ENCODE assay signal across 9 cellular contexts in the genomic region with DNA sequence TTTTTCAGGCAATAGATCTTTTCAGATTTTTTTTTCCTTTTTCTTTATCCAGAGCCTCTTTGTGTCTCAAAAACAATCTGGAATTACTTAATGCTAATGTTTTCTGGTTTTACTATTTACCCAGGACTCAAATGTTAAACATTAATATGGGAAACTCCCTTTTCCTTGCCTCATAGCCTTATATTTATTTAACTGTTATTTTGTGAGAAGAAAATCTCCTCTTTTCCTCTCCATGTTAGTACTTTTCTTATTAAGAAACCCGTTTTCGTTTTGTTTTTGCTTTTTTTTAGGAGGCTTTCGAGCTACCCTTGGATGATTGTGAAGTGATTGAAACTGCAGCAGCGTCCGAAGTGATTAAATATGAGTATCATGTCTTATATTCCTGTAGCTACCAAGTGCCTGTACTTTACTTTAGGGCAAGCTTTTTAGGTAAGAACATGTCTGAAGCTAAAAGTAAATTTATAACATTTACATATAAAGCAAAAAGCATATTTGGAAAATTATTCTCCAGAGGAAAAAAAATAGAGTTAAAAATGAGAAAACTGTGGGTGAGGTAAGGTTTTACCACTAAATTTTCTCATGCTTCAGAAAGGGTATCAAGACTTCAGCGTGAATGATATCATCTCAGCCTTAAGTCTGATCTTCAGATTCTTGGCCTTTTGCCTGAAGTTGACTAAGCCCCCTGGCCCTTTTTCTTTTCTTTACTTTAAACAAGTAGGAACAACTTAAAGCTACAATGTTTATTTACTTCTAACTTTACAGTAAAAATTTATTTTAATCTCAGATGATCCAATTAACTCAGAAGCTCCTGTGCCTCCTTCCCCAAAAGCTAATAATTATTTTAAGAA.
DNase-seq lines count a peak whose midpoint lies in the region; ATAC-seq, FAIRE-seq and TF ChIP-seq lines count a peak whose summit lies in the region.
"Had no signal": no experiment of that assay in that cellular context is flagged by ENCODE, and none has a peak within 500 bp of the region (broad histone marks: within the 10 kb centered on the region; RNA-seq: fewer than 3 reads in every experiment).

No MANE protein-coding gene starts in this region.

- peak overlapping the region; percentile 48 to 76 (median 60) for H3K27ac ChIP-seq in gastrocnemius medialis

- ATAC-seq in SK-N-SH treated with all-trans-retinoic acid at 6 μM for 48 hours (peak; percentile 67), gastrocnemius medialis (no peak), GM19463 (IDR thresholded peaks at IDR 0.05; ENCODE audit: unreplicated experiment) (no peak), HG03342 (IDR thresholded peaks at IDR 0.05; ENCODE audit: unreplicated experiment) (no peak)

- no peak overlapping the region for H3K4me3 ChIP-seq in gastrocnemius medialis

- no peak for TF ChIP-seq POLR2A in H54 (IDR thresholded peaks at IDR 0.05; ENCODE audit: low read depth, low read length)
- no peak for TF ChIP-seq POLR2A in gastrocnemius medialis (IDR thresholded peaks at IDR 0.05)

- TF ChIP-seq CTCF in gastrocnemius medialis (IDR thresholded peaks at IDR 0.05 in 4 of 5, conservative IDR thresholded peaks at IDR 0.05 in 1 of 5): no peak

- H3K36me3 ChIP-seq in gastrocnemius medialis: no peaks in the 10 kb centered on the region

- peak; percentile 86 for FAIRE-seq in H54 (lab: Jason Lieb, UNC)

- in situ Hi-C loops in gastrocnemius medialis (cut with MboI; ENCODE audit: low sequenced_read_pairs in 4 of 4): loop anchor here (5.0 to 25.0 kb wide), 5 partner anchors 57 to 740 kb away; partner anchors contain the start of gene SSBP2 (in 1 of the 4)

- H3K9me3 ChIP-seq in gastrocnemius medialis: no peaks in the 10 kb centered on the region

- H3K4me1 ChIP-seq in gastrocnemius medialis: peaks cover 14 to 25% of the 10 kb centered on the region in 2 donors

- intact Hi-C loops in gastrocnemius medialis (cut with DNase I; ENCODE audit: low total_unique reads): loop anchor here (10.0 kb wide), 1 partner anchor 920 kb away; no protein-coding TSS in a partner anchor

- no peak for DNase-seq in H54 (ENCODE audit: insufficient read length, low spot score)
- peak; percentile 93 for DNase-seq in fibroblast of peridontal ligament (ENCODE audit: extremely low read depth)
- no peak for DNase-seq in gastrocnemius medialis
- no peak for DNase-seq in NK-92 (lab: John Stamatoyannopoulos, UW; ENCODE audit: unreplicated experiment)
- DNase-seq in activated CD4-positive, CD25-positive, alpha-beta regulatory T cell treated with anti-CD3 and anti-CD28 coated beads, Interleukin-2, amount 50 U/mL, for 72 hours: no peak
- DNase-seq: NCI-H2029 treated with DMSO at 0.1 percent for 48 hours had no signal

- no peaks in the 10 kb centered on the region for H3K27me3 ChIP-seq in gastrocnemius medialis

TF ChIP-seq in SK-N-SH treated with all-trans-retinoic acid at 6 μM for 48 hours, 23 proteins besides CTCF, POLR2A, EP300 and RAD21:
- no peak for TF ChIP-seq ARNTL (CRISPR knock-in tag; IDR thresholded peaks at IDR 0.05; ENCODE audit: borderline replicate concordance, low read depth)
- no peak for TF ChIP-seq OSR1 (CRISPR knock-in tag; IDR thresholded peaks at IDR 0.05)
- TF ChIP-seq RARB (CRISPR knock-in tag; IDR thresholded peaks at IDR 0.05): no peak
- TF ChIP-seq ZNF8 (CRISPR knock-in tag; IDR thresholded peaks at IDR 0.05): no peak
- no peak for TF ChIP-seq CSRNP3 (CRISPR knock-in tag; IDR thresholded peaks at IDR 0.05)
- no peak for TF ChIP-seq ZFP3 (CRISPR knock-in tag; IDR thresholded peaks at IDR 0.05)
- no peak for TF ChIP-seq SNAI2 (CRISPR knock-in tag; IDR thresholded peaks at IDR 0.05)
- TF ChIP-seq ZC3H10 (CRISPR knock-in tag; IDR thresholded peaks at IDR 0.05): no peak
- TF ChIP-seq CSDC2 (CRISPR knock-in tag; IDR thresholded peaks at IDR 0.05): no peak
- TF ChIP-seq ZNF565 (CRISPR knock-in tag; conservative IDR thresholded peaks at IDR 0.05; ENCODE audit: low read depth): no peak
- no peak for TF ChIP-seq GLIS3 (CRISPR knock-in tag; IDR thresholded peaks at IDR 0.05)
- TF ChIP-seq TCF4 (CRISPR knock-in tag; IDR thresholded peaks at IDR 0.05; ENCODE audit: borderline replicate concordance): no peak
- TF ChIP-seq POU6F1 (CRISPR knock-in tag; IDR thresholded peaks at IDR 0.05; ENCODE audit: borderline replicate concordance, low read depth): no peak
- TF ChIP-seq ISL1 (CRISPR knock-in tag; IDR thresholded peaks at IDR 0.05): no peak
- TF ChIP-seq TOX (CRISPR knock-in tag; IDR thresholded peaks at IDR 0.05; ENCODE audit: borderline replicate concordance): no peak
- TF ChIP-seq, protein P1, sequence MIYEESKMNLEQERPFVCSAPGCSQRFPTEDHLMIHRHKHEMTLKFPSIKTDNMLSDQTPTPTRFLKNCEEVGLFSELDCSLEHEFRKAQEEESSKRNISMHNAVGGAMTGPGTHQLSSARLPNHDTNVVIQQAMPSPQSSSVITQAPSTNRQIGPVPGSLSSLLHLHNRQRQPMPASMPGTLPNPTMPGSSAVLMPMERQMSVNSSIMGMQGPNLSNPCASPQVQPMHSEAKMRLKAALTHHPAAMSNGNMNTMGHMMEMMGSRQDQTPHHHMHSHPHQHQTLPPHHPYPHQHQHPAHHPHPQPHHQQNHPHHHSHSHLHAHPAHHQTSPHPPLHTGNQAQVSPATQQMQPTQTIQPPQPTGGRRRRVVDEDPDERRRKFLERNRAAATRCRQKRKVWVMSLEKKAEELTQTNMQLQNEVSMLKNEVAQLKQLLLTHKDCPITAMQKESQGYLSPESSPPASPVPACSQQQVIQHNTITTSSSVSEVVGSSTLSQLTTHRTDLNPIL (CRISPR knock-in tag; IDR thresholded peaks at IDR 0.05; ENCODE audit: low read depth): no peak
- TF ChIP-seq ESRRG (CRISPR knock-in tag; IDR thresholded peaks at IDR 0.05): no peak
- TF ChIP-seq ZNF70 (CRISPR knock-in tag; IDR thresholded peaks at IDR 0.05): no peak
